ENCODE assay signal across 8 cellular contexts in the genomic region with DNA sequence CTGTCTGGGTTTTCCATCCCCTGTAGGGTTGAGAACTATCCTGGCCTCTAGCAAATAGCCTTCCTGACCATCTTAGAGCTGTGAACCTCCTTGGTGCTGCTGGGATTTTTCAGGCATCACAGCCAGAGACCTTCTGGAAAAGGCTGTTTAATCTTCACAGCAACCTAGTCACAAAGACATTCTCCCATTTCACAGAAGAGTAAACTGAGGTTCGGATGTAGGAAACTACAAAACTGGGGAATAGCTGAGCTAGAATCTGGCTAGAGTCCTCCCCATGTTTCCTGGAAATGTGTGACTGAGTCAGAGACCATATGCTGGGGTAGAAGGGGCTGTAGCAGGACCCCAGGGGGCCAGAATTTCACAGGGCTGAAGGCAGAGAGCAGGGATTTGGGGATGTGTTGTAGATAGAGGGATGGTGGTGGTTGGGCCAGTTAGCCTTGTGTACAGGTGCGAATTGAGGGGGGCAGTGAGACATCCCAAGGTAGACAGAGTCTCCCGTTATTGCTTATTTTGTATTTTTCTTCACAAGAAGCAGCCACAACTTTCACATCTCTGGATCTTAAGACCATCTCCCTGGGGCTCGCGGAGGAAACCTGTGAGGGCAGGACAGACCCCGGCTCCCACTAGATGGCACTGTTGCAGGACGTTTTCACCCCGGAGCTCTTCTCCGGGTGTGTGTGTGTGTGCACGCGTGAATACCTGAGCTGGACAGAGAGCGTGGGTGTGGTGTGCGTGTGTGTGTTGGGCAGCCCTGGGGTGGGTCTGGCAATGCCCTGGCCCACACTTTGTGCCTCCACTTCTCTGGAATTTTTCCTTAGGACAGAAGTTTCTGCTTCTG.
DNase-seq lines count a peak whose midpoint lies in the region; ATAC-seq and TF ChIP-seq lines count a peak whose summit lies in the region.

No MANE protein-coding gene starts in this region.

- no peaks in the 10 kb centered on the region for H4K20me1 ChIP-seq in KMS-11 (ENCODE audit: insufficient read depth)

- no peaks in the 10 kb centered on the region for H3K27me3 ChIP-seq in KMS-11 (ENCODE audit: insufficient read depth, low read depth)

- intact Hi-C loops in cardiac septum (cut with DNase I), result loop anchor here (2.0 to 5.0 kb wide), 2 partner anchors 91 to 217 kb away; no protein-coding TSS in a partner anchor

- in situ Hi-C loops in SK-MEL-5 (cut with HindIII; ENCODE audit: low pct_unique_long_range_greater_than_20kb, low sequenced_read_pairs), result loop anchor here (10.0 kb wide), 1 partner anchor 203 kb away; no protein-coding TSS in a partner anchor

- DNase-seq in AG04449 (ENCODE audit: low read depth, low spot score), result no peak
- DNase-seq in SK-MEL-5 (ENCODE audit: low read depth, low spot score), result peak; percentile 66
- DNase-seq in activated naive CD8-positive, alpha-beta T cell treated with anti-CD3 and anti-CD28 coated beads, Interleukin-2, amount 50 U/mL, for 24 hours, result peak; percentile 73
- DNase-seq in cardiac septum (ENCODE audit: low spot score), result peak; percentile 76
- peak; percentile 56 for DNase-seq in progenitor cell of endocrine pancreas (ENCODE audit: low spot score, unreplicated experiment)

- ATAC-seq in GM18867 (IDR thresholded peaks at IDR 0.05; ENCODE audit: unreplicated experiment), result peak; percentile 59
- ATAC-seq in activated naive CD8-positive, alpha-beta T cell treated with anti-CD3 and anti-CD28 coated beads, Interleukin-2, amount 50 U/mL, for 24 hours, result peak; percentile 49
- no peak for ATAC-seq in GM21526 (IDR thresholded peaks at IDR 0.05; ENCODE audit: low FRiP score, unreplicated experiment)

- H3K4me2 ChIP-seq in KMS-11, result peak overlapping the region; percentile 53

- no peak overlapping the region for H3K27ac ChIP-seq in KMS-11

- POLR2A ChIA-PET in AG04449 (lab: Yijun Ruan, JAX), result interaction anchor here (0.6 to 1.5 kb wide), 3 partner anchors 9 to 518 kb away, joined by 3 to 6 read pairs (median 3); a partner anchor contains a TSS

- CTCF ChIA-PET in AG04449 (lab: Yijun Ruan, JAX), result interaction anchor here (0.6 to 7.9 kb wide), 45 partner anchors 10 to 243 kb away, joined by 3 to 216 read pairs (median 5); no protein-coding TSS in a partner anchor

- no peak overlapping the region for H3K27ac Mint-ChIP-seq in activated naive CD8-positive, alpha-beta T cell treated with anti-CD3 and anti-CD28 coated beads, Interleukin-2, amount 50 U/mL, for 24 hours
- no peak overlapping the region for H3K27ac Mint-ChIP-seq in progenitor cell of endocrine pancreas

- H3K36me3 ChIP-seq in KMS-11 (ENCODE audit: insufficient read depth), result no peaks in the 10 kb centered on the region

- H3K79me2 ChIP-seq in KMS-11 (ENCODE audit: insufficient read depth, low read depth), result no peaks in the 10 kb centered on the region

- peak overlapping the region; percentile 59; the same call in 1 of the 2 replicates for H2AFZ ChIP-seq in KMS-11 (ENCODE audit: low read depth)

- peaks cover 4% of the 10 kb centered on the region for H3K4me1 Mint-ChIP-seq in activated naive CD8-positive, alpha-beta T cell treated with anti-CD3 and anti-CD28 coated beads, Interleukin-2, amount 50 U/mL, for 24 hours
- peaks cover 1% of the 10 kb centered on the region for H3K4me1 Mint-ChIP-seq in progenitor cell of endocrine pancreas (ENCODE audit: low read depth)

- H3K27me3 Mint-ChIP-seq in activated naive CD8-positive, alpha-beta T cell treated with anti-CD3 and anti-CD28 coated beads, Interleukin-2, amount 50 U/mL, for 24 hours, result peaks cover 12% of the 10 kb centered on the region
- H3K27me3 Mint-ChIP-seq in progenitor cell of endocrine pancreas, result peaks cover 39% of the 10 kb centered on the region

- no peaks in the 10 kb centered on the region for H3K9me3 Mint-ChIP-seq in activated naive CD8-positive, alpha-beta T cell treated with anti-CD3 and anti-CD28 coated beads, Interleukin-2, amount 50 U/mL, for 24 hours
- H3K9me3 Mint-ChIP-seq in progenitor cell of endocrine pancreas (ENCODE audit: low read depth), result no peaks in the 10 kb centered on the region

- no peaks in the 10 kb centered on the region for H3K36me3 Mint-ChIP-seq in activated naive CD8-positive, alpha-beta T cell treated with anti-CD3 and anti-CD28 coated beads, Interleukin-2, amount 50 U/mL, for 24 hours (ENCODE audit: low read depth)
- no peaks in the 10 kb centered on the region for H3K36me3 Mint-ChIP-seq in progenitor cell of endocrine pancreas (ENCODE audit: insufficient read depth)

- no peak overlapping the region for H3K4me3 ChIP-seq in AG04449 (ENCODE audit: low read depth, low read length)
- H3K4me3 ChIP-seq in KMS-11 (IDR thresholded peaks at IDR 0.05; ENCODE audit: insufficient read depth, low read depth, low read length), result no peak overlapping the region

- no peak overlapping the region for H3K9ac ChIP-seq in KMS-11

- peaks cover 36% of the 10 kb centered on the region for H3K4me1 ChIP-seq in KMS-11 (ENCODE audit: low read depth, poor library complexity, severe bottlenecking)

- H3K4me3 Mint-ChIP-seq in activated naive CD8-positive, alpha-beta T cell treated with anti-CD3 and anti-CD28 coated beads, Interleukin-2, amount 50 U/mL, for 24 hours, result no peak overlapping the region
- H3K4me3 Mint-ChIP-seq in progenitor cell of endocrine pancreas (ENCODE audit: low read depth), result no peak overlapping the region

- TF ChIP-seq CTCF in AG04449 (IDR thresholded peaks at IDR 0.05; ENCODE audit: insufficient read depth, low read length, missing control alignments) (peak; percentile 87), KMS-11 (conservative IDR thresholded peaks at IDR 0.05; ENCODE audit: low read depth, low read length) (peak; percentile 85), progenitor cell of endocrine pancreas (IDR thresholded peaks at IDR 0.05; ENCODE audit: unreplicated experiment) (peak; percentile 82)
